Comparison of ENCODE assay signal across 12 cellular contexts in the genomic region with DNA sequence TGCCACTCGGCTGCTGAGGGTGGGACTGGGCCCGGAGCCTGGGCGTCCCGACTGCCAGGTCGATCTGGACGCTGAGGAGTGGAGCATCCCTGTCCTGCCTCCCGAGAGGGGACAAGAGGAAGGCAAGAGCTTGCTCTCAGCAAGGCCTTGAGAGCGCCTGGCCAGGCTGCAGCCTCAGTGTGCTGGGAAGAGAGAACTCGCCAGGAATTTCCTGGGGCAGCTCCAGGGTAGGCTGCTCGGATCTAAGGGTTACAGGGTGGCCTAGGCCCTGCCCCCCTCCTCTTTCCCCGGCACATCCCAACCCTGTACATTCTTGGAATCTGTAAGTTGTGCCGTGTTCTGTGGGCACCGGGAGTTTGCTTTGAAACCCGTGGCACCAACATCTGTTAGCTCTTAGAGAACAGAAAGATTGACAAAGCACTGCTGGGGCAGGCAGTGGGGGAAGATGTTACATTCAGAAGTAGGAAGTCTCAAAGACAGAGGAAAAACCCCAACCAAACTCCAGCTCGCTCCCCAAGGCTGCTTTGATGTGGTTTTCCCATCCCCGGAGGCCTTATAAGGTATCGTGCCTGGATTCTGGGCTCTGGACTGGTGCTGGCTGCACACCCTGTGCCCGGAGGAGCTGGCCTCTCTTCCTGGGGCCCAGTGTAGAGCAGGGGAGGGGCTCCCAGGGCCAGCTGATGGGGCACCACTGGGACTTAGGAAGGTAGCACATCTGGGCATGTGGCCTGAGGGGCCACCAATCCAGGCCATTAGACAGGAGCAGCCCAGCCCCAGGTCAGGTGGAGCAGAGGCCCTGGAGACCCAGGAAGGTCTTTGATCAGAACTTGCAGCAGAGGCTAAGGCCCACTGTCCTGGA. TPM values are rescaled to one million over a fixed set of nuclear protein-coding genes. Genes with fewer than 3 reads are reported as not detected.
A peak's percentile ranks its signal among the peaks of the same experiment; 100 is the strongest.
DNase-seq lines count a peak whose midpoint lies in the region; ATAC-seq and TF ChIP-seq lines count a peak whose summit lies in the region.
"Had no signal": no experiment of that assay in that cellular context is flagged by ENCODE, and none has a peak within 500 bp of the region (broad histone marks: within the 10 kb centered on the region; RNA-seq: fewer than 3 reads in every experiment).

No MANE protein-coding gene starts in this region.

- TF ChIP-seq EP300 in esophagus muscularis mucosa (IDR thresholded peaks at IDR 0.05): peak; percentile 55

- dilution Hi-C loops in mammary epithelial cell (cut with HindIII; ENCODE audit: low sequenced_read_pairs): no loop called here

- H3K27ac ChIP-seq in mammary epithelial cell (ENCODE audit: insufficient read depth, low read depth, low read length) (no peak overlapping the region), esophagus muscularis mucosa (replicated peaks in 1 of 4) (peak overlapping the region; percentile 85 to 92 (median 88)), vagina (peak overlapping the region; percentile 58)
- H3K27ac ChIP-seq: cardiac muscle cell had no signal

- TF ChIP-seq CTCF in mammary epithelial cell (conservative IDR thresholded peaks at IDR 0.05 in 1 of 2, IDR thresholded peaks at IDR 0.05 in 1 of 2; ENCODE audit: extremely low read depth in 1 of 2, insufficient read depth in 1 of 2, low read depth in 1 of 2, low read length in 2 of 2) (no peak), MCF 10A (IDR thresholded peaks at IDR 0.05; ENCODE audit: unreplicated experiment) (no peak), esophagus muscularis mucosa (IDR thresholded peaks at IDR 0.05) (no peak), vagina (IDR thresholded peaks at IDR 0.05) (no peak)

- H3K27me3 ChIP-seq in mammary epithelial cell (ENCODE audit: insufficient read depth, low read length): no peaks in the 10 kb centered on the region
- no peaks in the 10 kb centered on the region for H3K27me3 ChIP-seq in esophagus muscularis mucosa
- H3K27me3 ChIP-seq in vagina: no peaks in the 10 kb centered on the region
- H3K27me3 ChIP-seq: cardiac muscle cell had no signal

- ATAC-seq in GM21367 (IDR thresholded peaks at IDR 0.05; ENCODE audit: unreplicated experiment) (no peak), GM21447 (IDR thresholded peaks at IDR 0.05; ENCODE audit: unreplicated experiment) (no peak)

- CTCF ChIA-PET in mammary epithelial cell (lab: Charles Lee; ENCODE audit: low non-redundant PET): no interaction called here
- CTCF ChIA-PET in MCF 10A (lab: Yijun Ruan, JAX): interaction anchor here (1.6 kb wide), 1 partner anchor 203 kb away, joined by 4 read pairs; no protein-coding TSS in a partner anchor

- BruUV-seq in mammary epithelial cell (replicated peaks; lab: Mats Ljungman, UMichigan): no TSS peak
- no TSS peak for BruUV-seq in MCF 10A (replicated peaks; lab: Mats Ljungman, UMichigan)

- H3K4me3 ChIP-seq in mammary epithelial cell (replicated peaks in 1 of 3; ENCODE audit: insufficient read depth in 1 of 3, low read depth in 2 of 3, low read length in 3 of 3) (no peak overlapping the region), esophagus muscularis mucosa (peak overlapping the region in 2 of 4 donors; percentile 24), vagina (no peak overlapping the region)
- H3K4me3 ChIP-seq: cardiac muscle cell had no signal

- peak overlapping the region; percentile 24 for H2AFZ ChIP-seq in mammary epithelial cell (ENCODE audit: low read depth, low read length)

- H3K79me2 ChIP-seq in mammary epithelial cell (ENCODE audit: insufficient read depth, low read length): no peaks in the 10 kb centered on the region

- 20% methylated on average over 14 of the region's 18 CpGs for WGBS in mammary epithelial cell (ENCODE audit: low coverage, missing lambda C conversion rate)
- WGBS in esophagus muscularis mucosa: 23% methylated on average over 14 of the region's 18 CpGs

- no peak overlapping the region for H3K4me3 Mint-ChIP-seq in MCF 10A (ENCODE audit: unreplicated experiment)
- H3K4me3 Mint-ChIP-seq: activated CD4-positive, alpha-beta T cell treated with anti-CD3 and anti-CD28 coated beads, Interleukin-2, amount 10 ng/mL, durations not matched to agents 7 days and 5 days had no signal

- no peaks in the 10 kb centered on the region for H3K36me3 Mint-ChIP-seq in MCF 10A (ENCODE audit: insufficient read depth, unreplicated experiment)

- H3K4me2 ChIP-seq in mammary epithelial cell (ENCODE audit: insufficient read depth, low read depth, low read length): no peak overlapping the region

- H3K9me3 Mint-ChIP-seq in MCF 10A (ENCODE audit: unreplicated experiment): no peaks in the 10 kb centered on the region
- H3K9me3 Mint-ChIP-seq: activated CD4-positive, alpha-beta T cell treated with anti-CD3 and anti-CD28 coated beads, Interleukin-2, amount 10 ng/mL, durations not matched to agents 7 days and 5 days had no signal

- intact Hi-C loops in mammary epithelial cell (cut with micrococcal nuclease): no loop called here
- intact Hi-C loops in MCF 10A (cut with micrococcal nuclease): no loop called here
- intact Hi-C loops in esophagus muscularis mucosa (cut with DNase I): no loop called here
- intact Hi-C loops in vagina (cut with DNase I): no loop called here

- H3K4me1 Mint-ChIP-seq in MCF 10A (ENCODE audit: insufficient read depth, unreplicated experiment): peaks cover 7% of the 10 kb centered on the region

- H3K36me3 ChIP-seq in mammary epithelial cell (ENCODE audit: insufficient read depth, low read length): no peaks in the 10 kb centered on the region
- H3K36me3 ChIP-seq in esophagus muscularis mucosa: no peaks in the 10 kb centered on the region
- no peaks in the 10 kb centered on the region for H3K36me3 ChIP-seq in vagina
- H3K36me3 ChIP-seq: cardiac muscle cell had no signal

- POLR2A ChIA-PET in MCF 10A (lab: Yijun Ruan, JAX): interaction anchor here (0.8 kb wide), 1 partner anchor 67 kb away, joined by 3 read pairs; no protein-coding TSS in a partner anchor

- no peak for TF ChIP-seq POLR2A in esophagus muscularis mucosa (IDR thresholded peaks at IDR 0.05; ENCODE audit: low read depth)
- TF ChIP-seq POLR2A in vagina (IDR thresholded peaks at IDR 0.05): no peak

- H3K27ac Mint-ChIP-seq in MCF 10A (ENCODE audit: low read depth, unreplicated experiment): no peak overlapping the region
- H3K27ac Mint-ChIP-seq: activated CD4-positive, alpha-beta T cell treated with anti-CD3 and anti-CD28 coated beads, Interleukin-2, amount 10 ng/mL, durations not matched to agents 7 days and 5 days had no signal

- no peaks in the 10 kb centered on the region for H3K27me3 Mint-ChIP-seq in MCF 10A (ENCODE audit: insufficient read depth, unreplicated experiment)
- H3K27me3 Mint-ChIP-seq: activated CD4-positive, alpha-beta T cell treated with anti-CD3 and anti-CD28 coated beads, Interleukin-2, amount 10 ng/mL, durations not matched to agents 7 days and 5 days had no signal

- H3K9me3 ChIP-seq in mammary epithelial cell (replicated peaks; ENCODE audit: insufficient read depth, low read length): no peaks in the 10 kb centered on the region
- H3K9me3 ChIP-seq in esophagus muscularis mucosa: no peaks in the 10 kb centered on the region
- H3K9me3 ChIP-seq in vagina: no peaks in the 10 kb centered on the region

- no peak overlapping the region for H3K9ac ChIP-seq in mammary epithelial cell (ENCODE audit: insufficient read depth, low read length)

- H3K4me1 ChIP-seq in mammary epithelial cell (ENCODE audit: insufficient read depth, low read length): peaks cover 24% of the 10 kb centered on the region
- peaks cover 50 to 100% (median 98%) of the 10 kb centered on the region in 4 donors for H3K4me1 ChIP-seq in esophagus muscularis mucosa
- peaks cover 38% of the 10 kb centered on the region for H3K4me1 ChIP-seq in vagina

- DNase-seq in mammary epithelial cell (peak; percentile 27), MCF 10A (ENCODE audit: unreplicated experiment) (no peak), esophagus muscularis mucosa (ENCODE audit: extremely low spot score) (no peak), myocyte (ENCODE audit: low read depth) (peak; percentile 69), vagina (ENCODE audit: extremely low spot score in 2 of 2) (no peak), DMS53 treated with DMSO at 0.1 percent for 48 hours (lab: John Stamatoyannopoulos, UW; ENCODE audit: unreplicated experiment) (no peak)
- DNase-seq: activated CD4-positive, alpha-beta T cell treated with anti-CD3 and anti-CD28 coated beads, Interleukin-2, amount 10 ng/mL, durations not matched to agents 7 days and 5 days; MV-4-11 had no signal

- no peaks in the 10 kb centered on the region for H4K20me1 ChIP-seq in mammary epithelial cell (ENCODE audit: insufficient read depth, low read length)

- in situ Hi-C loops in mammary epithelial cell (cut with MboI; ENCODE audit: low sequenced_read_pairs in 2 of 2): no loop called here

RNA-seq across cellular contexts. Expression of a gene that starts 55.2 kb away (rescaled TPM):
- total RNA-seq in mammary epithelial cell (under 1 TPM; under 0.01 to 0.35 TPM), MCF 10A (2022) (0.07 and 0.29 TPM in 2 replicates), esophagus muscularis mucosa (10 to 100 TPM; 37.1 to 87.8 (median 54.1) TPM), myocyte (0.16 and 0.75 TPM in 2 replicates), vagina (1.7 TPM)
- polyA plus RNA-seq in mammary epithelial cell: 0.19 TPM
- not detected for polyA minus RNA-seq in mammary epithelial cell
- polyA plus RNA-seq in myocyte (2012): 0.20 TPM
- polyA plus RNA-seq: AG04450 had no signal

Comparison
In these comparisons a context has a peak if more than half of its experiments do, and no peak if none do; other contexts are left out.
1. DNase-seq: peak in mammary epithelial cell (single experiment) and myocyte (single experiment); none in MCF 10A (single experiment), esophagus muscularis mucosa (single experiment), vagina (0 of 2) and DMS53 treated with DMSO at 0.1 percent for 48 hours (single experiment).
2. RNA of a gene that starts 55.2 kb away (total RNA-seq): 37.1 to 87.8 TPM in esophagus muscularis mucosa; 1.7 TPM in vagina (single experiment), 0.16 to 0.75 TPM in myocyte, under 0.01 to 0.35 TPM in mammary epithelial cell and 0.07 to 0.29 TPM in MCF 10A; every median in the first group is over 10 times any median in the second.